ENCODE assay signal across 1 cellular context in genomic region chr20:31712564-31713311, GRCh38.
TF ChIP-seq lines count a peak whose summit lies in the region.

No MANE protein-coding gene starts in this region.

TF ChIP-seq in GM12878, 131 proteins besides CTCF, POLR2A, EP300 and RAD21:
- TF ChIP-seq POLR2AphosphoS5 (IDR thresholded peaks at IDR 0.05; ENCODE audit: low read length) (no peak), IRF4 (IDR thresholded peaks at IDR 0.05; ENCODE audit: low read depth, low read length) (no peak), SRF (IDR thresholded peaks at IDR 0.05; ENCODE audit: low read depth in 2 of 2, low read length in 2 of 2) (no peak), ZNF24 (IDR thresholded peaks at IDR 0.05) (no peak), ATF3 (IDR thresholded peaks at IDR 0.05; ENCODE audit: borderline replicate concordance, extremely low read depth, low read depth, low read length) (no peak), CEBPZ (IDR thresholded peaks at IDR 0.05; ENCODE audit: low read depth, low read length) (no peak), SMARCA5 (IDR thresholded peaks at IDR 0.05) (no peak), ZNF622 (IDR thresholded peaks at IDR 0.05) (no peak), ZZZ3 (IDR thresholded peaks at IDR 0.05; ENCODE audit: control insufficient read depth, insufficient read length, low read depth) (no peak), PKNOX1 (IDR thresholded peaks at IDR 0.05) (no peak), KDM1A (IDR thresholded peaks at IDR 0.05; ENCODE audit: borderline replicate concordance) (no peak), BCL11A (IDR thresholded peaks at IDR 0.05; ENCODE audit: low read depth, low read length) (no peak), WRNIP1 (IDR thresholded peaks at IDR 0.05; ENCODE audit: borderline replicate concordance, low read depth, low read length) (no peak), IKZF1 (conservative IDR thresholded peaks at IDR 0.05) (no peak), EED (IDR thresholded peaks at IDR 0.05; ENCODE audit: low read depth) (no peak), POLR2AphosphoS2 (IDR thresholded peaks at IDR 0.05; ENCODE audit: low read depth, low read length) (no peak), KLF5 (IDR thresholded peaks at IDR 0.05; ENCODE audit: partially characterized antibody) (no peak)
- TF ChIP-seq, protein P1, sequence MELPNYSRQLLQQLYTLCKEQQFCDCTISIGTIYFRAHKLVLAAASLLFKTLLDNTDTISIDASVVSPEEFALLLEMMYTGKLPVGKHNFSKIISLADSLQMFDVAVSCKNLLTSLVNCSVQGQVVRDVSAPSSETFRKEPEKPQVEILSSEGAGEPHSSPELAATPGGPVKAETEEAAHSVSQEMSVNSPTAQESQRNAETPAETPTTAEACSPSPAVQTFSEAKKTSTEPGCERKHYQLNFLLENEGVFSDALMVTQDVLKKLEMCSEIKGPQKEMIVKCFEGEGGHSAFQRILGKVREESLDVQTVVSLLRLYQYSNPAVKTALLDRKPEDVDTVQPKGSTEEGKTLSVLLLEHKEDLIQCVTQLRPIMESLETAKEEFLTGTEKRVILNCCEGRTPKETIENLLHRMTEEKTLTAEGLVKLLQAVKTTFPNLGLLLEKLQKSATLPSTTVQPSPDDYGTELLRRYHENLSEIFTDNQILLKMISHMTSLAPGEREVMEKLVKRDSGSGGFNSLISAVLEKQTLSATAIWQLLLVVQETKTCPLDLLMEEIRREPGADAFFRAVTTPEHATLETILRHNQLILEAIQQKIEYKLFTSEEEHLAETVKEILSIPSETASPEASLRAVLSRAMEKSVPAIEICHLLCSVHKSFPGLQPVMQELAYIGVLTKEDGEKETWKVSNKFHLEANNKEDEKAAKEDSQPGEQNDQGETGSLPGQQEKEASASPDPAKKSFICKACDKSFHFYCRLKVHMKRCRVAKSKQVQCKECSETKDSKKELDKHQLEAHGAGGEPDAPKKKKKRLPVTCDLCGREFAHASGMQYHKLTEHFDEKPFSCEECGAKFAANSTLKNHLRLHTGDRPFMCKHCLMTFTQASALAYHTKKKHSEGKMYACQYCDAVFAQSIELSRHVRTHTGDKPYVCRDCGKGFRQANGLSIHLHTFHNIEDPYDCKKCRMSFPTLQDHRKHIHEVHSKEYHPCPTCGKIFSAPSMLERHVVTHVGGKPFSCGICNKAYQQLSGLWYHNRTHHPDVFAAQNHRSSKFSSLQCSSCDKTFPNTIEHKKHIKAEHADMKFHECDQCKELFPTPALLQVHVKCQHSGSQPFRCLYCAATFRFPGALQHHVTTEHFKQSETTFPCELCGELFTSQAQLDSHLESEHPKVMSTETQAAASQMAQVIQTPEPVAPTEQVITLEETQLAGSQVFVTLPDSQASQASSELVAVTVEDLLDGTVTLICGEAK (IDR thresholded peaks at IDR 0.05; ENCODE audit: borderline replicate concordance) = no peak
- TF ChIP-seq, protein P2, sequence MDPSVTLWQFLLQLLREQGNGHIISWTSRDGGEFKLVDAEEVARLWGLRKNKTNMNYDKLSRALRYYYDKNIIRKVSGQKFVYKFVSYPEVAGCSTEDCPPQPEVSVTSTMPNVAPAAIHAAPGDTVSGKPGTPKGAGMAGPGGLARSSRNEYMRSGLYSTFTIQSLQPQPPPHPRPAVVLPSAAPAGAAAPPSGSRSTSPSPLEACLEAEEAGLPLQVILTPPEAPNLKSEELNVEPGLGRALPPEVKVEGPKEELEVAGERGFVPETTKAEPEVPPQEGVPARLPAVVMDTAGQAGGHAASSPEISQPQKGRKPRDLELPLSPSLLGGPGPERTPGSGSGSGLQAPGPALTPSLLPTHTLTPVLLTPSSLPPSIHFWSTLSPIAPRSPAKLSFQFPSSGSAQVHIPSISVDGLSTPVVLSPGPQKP (IDR thresholded peaks at IDR 0.05; ENCODE audit: low read depth, low read length) = no peak
